9 cellular contexts compared by ENCODE assay signal in genomic region chr18:79567481-79568147, GRCh38.
DNase-seq lines count a peak whose midpoint lies in the region; TF ChIP-seq lines count a peak whose summit lies in the region.
"Had no signal": no experiment of that assay in that cellular context is flagged by ENCODE, and none has a peak within 500 bp of the region (broad histone marks: within the 10 kb centered on the region; RNA-seq: fewer than 3 reads in every experiment).

No MANE protein-coding gene starts in this region.

- no peaks in the 10 kb centered on the region for H3K36me3 Mint-ChIP-seq in neural progenitor cell
- H3K36me3 Mint-ChIP-seq in activated CD4-positive, alpha-beta T cell treated with anti-CD3 and anti-CD28 coated beads, Interleukin-2, amount 10 ng/mL, durations not matched to agents 7 days and 5 days (ENCODE audit: low read depth) = peaks cover 4% of the 10 kb centered on the region

- H3F3A ChIP-seq in neural progenitor cell (ENCODE audit: low read depth) = peaks cover 13% of the 10 kb centered on the region

- CTCF ChIA-PET in activated CD4-positive, alpha-beta T cell treated with anti-CD3 and anti-CD28 coated beads, Interleukin-2, amount 10 ng/mL, durations not matched to agents 7 days and 5 days (lab: Charles Lee) = interaction anchor here (1.7 kb wide), 1 partner anchor 189 kb away, joined by 4 read pairs; no protein-coding TSS in a partner anchor

- peak; percentile 58 for DNase-seq in NT2/D1 (ENCODE audit: low read depth, low spot score)
- DNase-seq in fibroblast of peridontal ligament (ENCODE audit: extremely low read depth) = peak; percentile 71
- DNase-seq in neural progenitor cell (ENCODE audit: low spot score) = peak; percentile 75
- DNase-seq in activated CD4-positive, alpha-beta T cell treated with anti-CD3 and anti-CD28 coated beads, Interleukin-2, amount 10 ng/mL, durations not matched to agents 7 days and 5 days = no peak
- no peak for DNase-seq in Karpas-422
- no peak for DNase-seq in T1000 (lab: John Stamatoyannopoulos, UW)
- no peak for DNase-seq in RPMI8226
- DNase-seq: central memory CD4-positive, alpha-beta T cell had no signal

- no peak overlapping the region for H3K27ac ChIP-seq in BLaER1 treated with 17β-estradiol and CSF1 and Interleukin-3, amounts not matched to agents 10 nM and 100 nM
- H3K27ac ChIP-seq in neural progenitor cell (no peak overlapping the region), Karpas-422 (ENCODE audit: low read length) (no peak overlapping the region)

- peaks cover 12% of the 10 kb centered on the region for H3K9me3 Mint-ChIP-seq in neural progenitor cell
- H3K9me3 Mint-ChIP-seq in activated CD4-positive, alpha-beta T cell treated with anti-CD3 and anti-CD28 coated beads, Interleukin-2, amount 10 ng/mL, durations not matched to agents 7 days and 5 days = peaks cover 7% of the 10 kb centered on the region

- no peaks in the 10 kb centered on the region for H3K27me3 ChIP-seq in BLaER1 treated with 17β-estradiol and CSF1 and Interleukin-3, amounts not matched to agents 10 nM and 100 nM
- no peaks in the 10 kb centered on the region for H3K27me3 ChIP-seq in NT2/D1 (ENCODE audit: insufficient read depth, insufficient read length)
- H3K27me3 ChIP-seq in neural progenitor cell = no peaks in the 10 kb centered on the region
- H3K27me3 ChIP-seq in Karpas-422 (ENCODE audit: low read length) = no peaks in the 10 kb centered on the region

- H3K9me3 ChIP-seq in BLaER1 treated with 17β-estradiol and CSF1 and Interleukin-3, amounts not matched to agents 10 nM and 100 nM (replicated peaks in 1 of 11) = peaks cover 12 to 21% (median 16%) of the 10 kb centered on the region in 11 experiments
- H3K9me3 ChIP-seq in NT2/D1 (ENCODE audit: insufficient read depth, low read length) (peaks cover 18% of the 10 kb centered on the region), neural progenitor cell (ENCODE audit: low read depth) (no peaks in the 10 kb centered on the region), Karpas-422 (ENCODE audit: low read length) (peaks cover 11% of the 10 kb centered on the region)

- H3K79me2 ChIP-seq in neural progenitor cell (ENCODE audit: low read depth) = no peaks in the 10 kb centered on the region
- no peaks in the 10 kb centered on the region for H3K79me2 ChIP-seq in Karpas-422 (ENCODE audit: low read length)

- no peaks in the 10 kb centered on the region for H3K9me2 ChIP-seq in Karpas-422 (replicated peaks; ENCODE audit: insufficient read depth, low read length)

- H3K27me3 Mint-ChIP-seq in neural progenitor cell (ENCODE audit: insufficient read depth, low read depth) = peaks cover 15% of the 10 kb centered on the region
- H3K27me3 Mint-ChIP-seq in activated CD4-positive, alpha-beta T cell treated with anti-CD3 and anti-CD28 coated beads, Interleukin-2, amount 10 ng/mL, durations not matched to agents 7 days and 5 days = no peaks in the 10 kb centered on the region

- no peak for TF ChIP-seq CTCF in neural progenitor cell (IDR thresholded peaks at IDR 0.05)

- peaks cover 6 to 15% (median 11%) of the 10 kb centered on the region in 10 experiments; a peak in 19 of 20 replicates for H3K4me1 ChIP-seq in BLaER1 treated with 17β-estradiol and CSF1 and Interleukin-3, amounts not matched to agents 10 nM and 100 nM
- H3K4me1 ChIP-seq in NT2/D1 (ENCODE audit: insufficient read depth, insufficient read length) = peaks cover 7% of the 10 kb centered on the region
- peaks cover 21% of the 10 kb centered on the region for H3K4me1 ChIP-seq in neural progenitor cell
- no peaks in the 10 kb centered on the region for H3K4me1 ChIP-seq in Karpas-422 (ENCODE audit: low read length)

- POLR2A ChIA-PET in activated CD4-positive, alpha-beta T cell treated with anti-CD3 and anti-CD28 coated beads, Interleukin-2, amount 10 ng/mL, durations not matched to agents 7 days and 5 days (lab: Charles Lee) = no interaction called here

- H3K4me3 ChIP-seq in BLaER1 treated with 17β-estradiol and CSF1 and Interleukin-3, amounts not matched to agents 10 nM and 100 nM = no peak overlapping the region
- H3K4me3 ChIP-seq in NT2/D1 (ENCODE audit: insufficient read length, low read depth) (no peak overlapping the region), neural progenitor cell (no peak overlapping the region), Karpas-422 (ENCODE audit: low read length) (no peak overlapping the region)

- H2AFZ ChIP-seq in neural progenitor cell (replicated peaks) (peak overlapping the region; percentile 38), Karpas-422 (ENCODE audit: low read length) (no peak overlapping the region)

- peaks cover 0 to 1% (median 0%) of the 10 kb centered on the region in 11 experiments; a peak in 1 of 22 replicates for H3K36me3 ChIP-seq in BLaER1 treated with 17β-estradiol and CSF1 and Interleukin-3, amounts not matched to agents 10 nM and 100 nM
- H3K36me3 ChIP-seq in NT2/D1 (ENCODE audit: insufficient read depth, insufficient read length, low read length) (no peaks in the 10 kb centered on the region), neural progenitor cell (no peaks in the 10 kb centered on the region), Karpas-422 (ENCODE audit: insufficient read depth, low read length) (no peaks in the 10 kb centered on the region)

- H3K9ac ChIP-seq in BLaER1 treated with 17β-estradiol and CSF1 and Interleukin-3, amounts not matched to agents 10 nM and 100 nM = no peak overlapping the region; a peak in 1 of 22 replicates
- H3K9ac ChIP-seq in NT2/D1 (ENCODE audit: insufficient read length, low read depth) (no peak overlapping the region), neural progenitor cell (no peak overlapping the region), Karpas-422 (ENCODE audit: low read length) (no peak overlapping the region)

- H3K4me2 ChIP-seq in BLaER1 treated with 17β-estradiol and CSF1 and Interleukin-3, amounts not matched to agents 10 nM and 100 nM = peak overlapping the region in 8 of 11 experiments; percentile 34 to 70 (median 39); a peak in 16 of 22 replicates
- H3K4me2 ChIP-seq in neural progenitor cell (peak overlapping the region; percentile 54), Karpas-422 (ENCODE audit: low read depth, low read length, poor library complexity, severe bottlenecking) (no peak overlapping the region)

- H4K20me1 ChIP-seq in BLaER1 treated with 17β-estradiol and CSF1 and Interleukin-3, amounts not matched to agents 10 nM and 100 nM = no peaks in the 10 kb centered on the region
- no peaks in the 10 kb centered on the region for H4K20me1 ChIP-seq in neural progenitor cell (ENCODE audit: low read depth)
- H4K20me1 ChIP-seq in Karpas-422 (ENCODE audit: insufficient read depth, low read depth, low read length) = no peaks in the 10 kb centered on the region

- H3K4me3 Mint-ChIP-seq in neural progenitor cell = peak overlapping the region; percentile 68
- no peak overlapping the region for H3K4me3 Mint-ChIP-seq in activated CD4-positive, alpha-beta T cell treated with anti-CD3 and anti-CD28 coated beads, Interleukin-2, amount 10 ng/mL, durations not matched to agents 7 days and 5 days

- H3K27ac Mint-ChIP-seq in neural progenitor cell = peak overlapping the region; percentile 95
- no peak overlapping the region for H3K27ac Mint-ChIP-seq in activated CD4-positive, alpha-beta T cell treated with anti-CD3 and anti-CD28 coated beads, Interleukin-2, amount 10 ng/mL, durations not matched to agents 7 days and 5 days

- H3K4me1 Mint-ChIP-seq in neural progenitor cell = peaks cover 29% of the 10 kb centered on the region
- peaks cover 2% of the 10 kb centered on the region for H3K4me1 Mint-ChIP-seq in activated CD4-positive, alpha-beta T cell treated with anti-CD3 and anti-CD28 coated beads, Interleukin-2, amount 10 ng/mL, durations not matched to agents 7 days and 5 days

Comparison
In these comparisons a context has a peak if more than half of its experiments do, and no peak if none do; other contexts are left out.
1. DNase-seq: peak in NT2/D1 (single experiment), fibroblast of peridontal ligament (single experiment) and neural progenitor cell (single experiment); none in activated CD4-positive, alpha-beta T cell treated with anti-CD3 and anti-CD28 coated beads, Interleukin-2, amount 10 ng/mL, durations not matched to agents 7 days and 5 days (single experiment), Karpas-422 (single experiment), T1000 (single experiment) and RPMI8226 (single experiment).